Comparison of ENCODE assay signal across 8 cellular contexts in genomic region chr3:138051946-138052802, GRCh38. TPM values are rescaled to one million over a fixed set of nuclear protein-coding genes. Genes with fewer than 3 reads are reported as not detected.
A peak's percentile ranks its signal among the peaks of the same experiment; 100 is the strongest.
DNase-seq lines count a peak whose midpoint lies in the region; ATAC-seq and TF ChIP-seq lines count a peak whose summit lies in the region.

No MANE protein-coding gene starts in this region.

- POLR2A ChIA-PET in BJ (lab: Charles Lee) = no interaction called here

- in situ Hi-C loops in GM13977 (cut with MboI; ENCODE audit: low pct_unique_long_range_greater_than_20kb, low sequenced_read_pairs, unreplicated experiment) = loop anchor here (25.0 kb wide), 1 partner anchor 860 kb away; no protein-coding TSS in a partner anchor

- H3K4me3 ChIP-seq in BJ (ENCODE audit: low read depth, low read length) = no peak overlapping the region

- DNase-seq in BJ (ENCODE audit: low read depth) (no peak), GM13977 (ENCODE audit: low spot score) (peak; percentile 36), NCI-H226 (peak; percentile 45), cerebellum (ENCODE audit: low spot score) (peak; percentile 42), medulla oblongata (ENCODE audit: extremely low spot score) (peak; percentile 18), T-helper 1 cell (no peak), DMS79 (lab: John Stamatoyannopoulos, UW) (no peak)

- H3K27me3 ChIP-seq in BJ (ENCODE audit: control insufficient read depth, insufficient read depth, low read length) = no peaks in the 10 kb centered on the region

- ATAC-seq in HG02943 (IDR thresholded peaks at IDR 0.05; ENCODE audit: low read depth, unreplicated experiment) = peak; percentile 74

- CTCF ChIA-PET in BJ (lab: Yijun Ruan, JAX) = interaction anchor here (0.6 to 3.2 kb wide), 17 partner anchors 9 to 950 kb away, joined by 3 to 38 read pairs (median 4); no protein-coding TSS in a partner anchor

- TF ChIP-seq CTCF in BJ (IDR thresholded peaks at IDR 0.05; ENCODE audit: insufficient read depth, low read depth, low read length) (peak; percentile 72), GM13977 (IDR thresholded peaks at IDR 0.05; ENCODE audit: extremely low read depth, insufficient read depth, missing control alignments) (peak; percentile 86)

- H3K36me3 ChIP-seq in BJ (ENCODE audit: control insufficient read depth, insufficient read depth, low read length) = no peaks in the 10 kb centered on the region

RNA-seq across cellular contexts. Expression of gene CLDN18, which starts 42.2 kb away (rescaled TPM):
- polyA plus RNA-seq in BJ (2011; rRNA removed) = not detected in 2 replicates
- not detected in 2 replicates for polyA minus RNA-seq in BJ (2011; rRNA and poly(A)+ RNA removed)
- 0.09 TPM for total RNA-seq in cerebellum

Comparison
In these comparisons a context has a peak if more than half of its experiments do, and no peak if none do; other contexts are left out.
1. DNase-seq: peak in GM13977 (single experiment), NCI-H226 (single experiment), cerebellum (single experiment) and medulla oblongata (single experiment); none in BJ (single experiment), T-helper 1 cell (0 of 5) and DMS79 (single experiment).